ENCODE assay signal across 1 cellular context in the genomic region with DNA sequence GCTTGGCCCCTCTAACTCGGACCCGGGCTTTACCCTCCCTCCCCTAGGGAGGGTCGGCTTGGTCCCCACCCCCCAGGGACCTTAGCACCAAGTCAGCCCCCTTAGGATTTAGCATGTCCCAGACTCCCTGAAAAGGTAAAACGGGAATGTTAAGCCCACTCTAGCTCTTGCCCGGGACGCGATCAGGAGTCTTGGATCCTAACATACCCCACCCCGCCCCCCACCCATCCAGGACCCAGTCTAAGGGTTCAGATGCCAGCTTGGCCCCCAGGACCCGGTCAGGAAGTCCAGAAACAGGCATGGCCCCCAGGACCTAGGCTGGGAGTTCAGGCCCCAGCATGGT.
TF ChIP-seq lines count a peak whose summit lies in the region.

No MANE protein-coding gene starts in this region.

TF ChIP-seq in H1, 55 proteins besides CTCF, POLR2A, EP300 and RAD21:
- TF ChIP-seq EZH2 (IDR thresholded peaks at IDR 0.05; ENCODE audit: low read depth, low read length, severe bottlenecking) (no peak), SAP30 (IDR thresholded peaks at IDR 0.05; ENCODE audit: insufficient read depth, insufficient replicate concordance, low read length) (peak; percentile 23)
TF ChIP-seq in H1: peak in this region for 1.
